Comparison of ENCODE assay signal across 27 cellular contexts in genomic region chr10:13395540-13395939, GRCh38.
"Had no signal": no experiment of that assay in that cellular context is flagged by ENCODE, and none has a peak within 500 bp of the region (broad histone marks: within the 10 kb centered on the region; RNA-seq: fewer than 3 reads in every experiment).

No MANE protein-coding gene starts in this region.

- H3K27ac ChIP-seq: adrenal gland, body of pancreas, colonic mucosa, epithelial cell of prostate, esophagus squamous epithelium had no signal

- H3K9me3 Mint-ChIP-seq: activated CD8-positive, alpha-beta T cell treated with anti-CD3 and anti-CD28 coated beads for 36 hours; activated naive CD4-positive, alpha-beta T cell treated with anti-CD3 and anti-CD28 coated beads for 36 hours; activated naive CD4-positive, alpha-beta T cell treated with anti-CD3 and anti-CD28 coated beads, Interleukin-2, amount 50 U/mL, for 24 hours; activated naive CD8-positive, alpha-beta T cell treated with anti-CD3 and anti-CD28 coated beads for 36 hours; activated naive CD8-positive, alpha-beta T cell treated with anti-CD3 and anti-CD28 coated beads, Interleukin-2, amount 50 U/mL, for 24 hours; activated T-cell treated with anti-CD3 and anti-CD28 coated beads, Interleukin-2, amount 50 U/mL, for 4 hours had no signal

- H3K27ac Mint-ChIP-seq: activated CD8-positive, alpha-beta T cell treated with anti-CD3 and anti-CD28 coated beads for 36 hours; activated naive CD4-positive, alpha-beta T cell treated with anti-CD3 and anti-CD28 coated beads for 36 hours; activated naive CD4-positive, alpha-beta T cell treated with anti-CD3 and anti-CD28 coated beads, Interleukin-2, amount 50 U/mL, for 24 hours; activated naive CD8-positive, alpha-beta T cell treated with anti-CD3 and anti-CD28 coated beads for 36 hours; activated naive CD8-positive, alpha-beta T cell treated with anti-CD3 and anti-CD28 coated beads, Interleukin-2, amount 50 U/mL, for 24 hours; activated T-helper 1 cell treated with anti-CD3 and anti-CD28 coated beads, Interleukin-12 subunit alpha, Interleukin-12 subunit beta, Interleukin-2, Interleukin-4 antibody, amounts not matched to agents 30 ng/mL and 10 ng/mL and 1 ng/mL, durations not matched to agents 14 hours and 24 hours and 36 hours; activated T-helper 2 cell treated with anti-CD3 and anti-CD28 coated beads, Interferon-gamma antibody, Interleukin-2, Interleukin-4, amounts not matched to agents 10 μg/mL and 5 μg/mL and 100 μg/mL, durations not matched to agents 14 hours and 24 hours and 36 hours had no signal

- ATAC-seq: activated CD8-positive, alpha-beta T cell treated with anti-CD3 and anti-CD28 coated beads for 36 hours; activated naive CD8-positive, alpha-beta T cell treated with anti-CD3 and anti-CD28 coated beads, Interleukin-2, amount 50 U/mL, for 24 hours; activated T-cell treated with anti-CD3 and anti-CD28 coated beads, Interleukin-2, amount 50 U/mL, for 4 hours; body of pancreas had no signal

- H3K27me3 ChIP-seq: adrenal gland, body of pancreas, colonic mucosa had no signal

- H3K36me3 ChIP-seq: adrenal gland, colonic mucosa, esophagus squamous epithelium had no signal

- H3K4me1 Mint-ChIP-seq: activated naive CD4-positive, alpha-beta T cell treated with anti-CD3 and anti-CD28 coated beads, Interleukin-2, amount 50 U/mL, for 24 hours; activated naive CD8-positive, alpha-beta T cell treated with anti-CD3 and anti-CD28 coated beads for 36 hours had no signal

- DNase-seq: activated CD4-positive, alpha-beta T cell treated with anti-CD3 and anti-CD28 coated beads for 48 hours; activated CD4-positive, alpha-beta T cell treated with anti-CD3 and anti-CD28 coated beads, Interleukin-2, amount 50 U/mL, for 1 hour; activated CD4-positive, alpha-beta T cell treated with anti-CD3 and anti-CD28 coated beads, Interleukin-2, amount 50 U/mL, for 48 hours; activated CD8-positive, alpha-beta memory T cell treated with anti-CD3 and anti-CD28 coated beads for 24 hours; activated CD8-positive, alpha-beta T cell treated with anti-CD3 and anti-CD28 coated beads for 36 hours; activated effector memory CD4-positive, alpha-beta T cell treated with anti-CD3 and anti-CD28 coated beads, Interleukin-2, amount 50 U/mL, for 16 hours; activated naive CD4-positive, alpha-beta T cell treated with anti-CD3 and anti-CD28 coated beads for 36 hours; activated naive CD8-positive, alpha-beta T cell treated with anti-CD3 and anti-CD28 coated beads for 36 hours; activated naive CD8-positive, alpha-beta T cell treated with anti-CD3 and anti-CD28 coated beads, Interleukin-2, amount 50 U/mL, for 24 hours; activated T-cell treated with anti-CD3 and anti-CD28 coated beads, Interleukin-2, amount 50 U/mL, for 4 hours; adrenal gland; amygdala; aorta; body of pancreas; caudate nucleus; colonic mucosa; effector CD8-positive, alpha-beta T cell; esophagus squamous epithelium; foreskin melanocyte; head of caudate nucleus; T-helper 2 cell had no signal

- H3K9me3 ChIP-seq: adrenal gland, body of pancreas, colonic mucosa, esophagus squamous epithelium had no signal

- H3K4me1 ChIP-seq: adrenal gland, body of pancreas, colonic mucosa, esophagus squamous epithelium had no signal

- H3K4me3 ChIP-seq: adrenal gland, body of pancreas, colonic mucosa, esophagus squamous epithelium had no signal

- H3K36me3 Mint-ChIP-seq: activated naive CD4-positive, alpha-beta T cell treated with anti-CD3 and anti-CD28 coated beads, Interleukin-2, amount 50 U/mL, for 24 hours; activated naive CD8-positive, alpha-beta T cell treated with anti-CD3 and anti-CD28 coated beads for 36 hours had no signal

- H3K4me3 Mint-ChIP-seq: activated CD8-positive, alpha-beta T cell treated with anti-CD3 and anti-CD28 coated beads for 36 hours; activated naive CD4-positive, alpha-beta T cell treated with anti-CD3 and anti-CD28 coated beads for 36 hours; activated naive CD4-positive, alpha-beta T cell treated with anti-CD3 and anti-CD28 coated beads, Interleukin-2, amount 50 U/mL, for 24 hours; activated naive CD8-positive, alpha-beta T cell treated with anti-CD3 and anti-CD28 coated beads for 36 hours; activated naive CD8-positive, alpha-beta T cell treated with anti-CD3 and anti-CD28 coated beads, Interleukin-2, amount 50 U/mL, for 24 hours; activated T-cell treated with anti-CD3 and anti-CD28 coated beads, Interleukin-2, amount 50 U/mL, for 4 hours; activated T-helper 1 cell treated with anti-CD3 and anti-CD28 coated beads, Interleukin-12 subunit alpha, Interleukin-12 subunit beta, Interleukin-2, Interleukin-4 antibody, amounts not matched to agents 30 ng/mL and 10 ng/mL and 1 ng/mL, durations not matched to agents 14 hours and 24 hours and 36 hours had no signal

- FAIRE-seq: endometrium, endothelial cell of umbilical vein had no signal
